In the genomic region with DNA sequence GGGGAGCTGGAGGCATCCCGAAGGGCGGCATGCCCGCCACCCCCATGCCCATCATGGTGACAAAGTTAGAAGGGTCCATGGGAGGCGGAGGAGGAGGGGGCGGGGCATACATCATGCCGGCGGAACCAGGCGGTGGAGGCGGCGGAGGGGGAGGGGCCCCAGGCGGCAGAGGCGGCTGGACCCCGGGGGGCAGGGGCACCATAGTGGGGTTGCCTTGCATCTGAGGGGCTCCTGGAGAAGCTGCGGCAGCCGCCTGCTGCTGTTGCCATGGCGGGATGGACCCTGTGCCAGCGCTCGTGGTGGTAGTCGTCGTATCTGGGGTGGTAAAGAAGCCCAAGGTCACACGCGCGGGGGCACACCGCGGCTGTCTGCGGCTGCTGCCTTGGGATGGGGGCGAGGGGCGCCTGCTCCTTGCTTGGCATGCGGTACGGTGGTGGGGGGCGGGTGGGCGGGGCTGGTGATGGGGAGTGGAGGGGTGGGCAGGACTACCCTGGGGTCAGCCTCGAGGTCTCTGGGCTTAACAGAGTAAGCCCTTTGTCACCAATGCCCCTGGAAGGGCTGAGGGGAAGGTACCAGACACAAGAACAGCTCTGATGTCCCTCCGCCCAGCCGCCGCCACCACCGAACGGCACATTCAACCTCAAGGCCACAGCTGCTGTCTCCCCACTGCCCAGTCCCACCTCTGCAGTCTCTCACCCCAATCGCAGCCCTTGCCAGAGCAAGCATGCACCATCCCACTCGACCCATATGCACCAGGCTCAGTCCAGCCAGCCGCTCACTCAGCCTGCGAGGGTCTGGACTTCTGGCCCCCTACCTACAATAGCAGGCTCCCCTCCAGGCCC, we compare ENCODE assay signal across 1 cellular context.
TF ChIP-seq lines count a peak whose summit lies in the region.

No MANE protein-coding gene starts in this region.

TF ChIP-seq in HepG2, 621 proteins besides CTCF, POLR2A, EP300 and RAD21:
- TF ChIP-seq RBM22 (optimal IDR thresholded peaks at IDR 0.05; ENCODE audit: low read length) = peak; percentile 92
- no peak for TF ChIP-seq ZNF891 (CRISPR knock-in tag; IDR thresholded peaks at IDR 0.05)
- TF ChIP-seq, protein P1, sequence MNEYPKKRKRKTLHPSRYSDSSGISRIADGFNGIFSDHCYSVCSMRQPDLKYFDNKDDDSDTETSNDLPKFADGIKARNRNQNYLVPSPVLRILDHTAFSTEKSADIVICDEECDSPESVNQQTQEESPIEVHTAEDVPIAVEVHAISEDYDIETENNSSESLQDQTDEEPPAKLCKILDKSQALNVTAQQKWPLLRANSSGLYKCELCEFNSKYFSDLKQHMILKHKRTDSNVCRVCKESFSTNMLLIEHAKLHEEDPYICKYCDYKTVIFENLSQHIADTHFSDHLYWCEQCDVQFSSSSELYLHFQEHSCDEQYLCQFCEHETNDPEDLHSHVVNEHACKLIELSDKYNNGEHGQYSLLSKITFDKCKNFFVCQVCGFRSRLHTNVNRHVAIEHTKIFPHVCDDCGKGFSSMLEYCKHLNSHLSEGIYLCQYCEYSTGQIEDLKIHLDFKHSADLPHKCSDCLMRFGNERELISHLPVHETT (CRISPR knock-in tag; conservative IDR thresholded peaks at IDR 0.05) = no peak
- peak; percentile 75 for TF ChIP-seq RBFOX2 (IDR thresholded peaks at IDR 0.05; ENCODE audit: low read depth, low read length)
- TF ChIP-seq TMF1 (CRISPR knock-in tag; IDR thresholded peaks at IDR 0.05; ENCODE audit: low read depth) = no peak
- TF ChIP-seq ZNF558 (CRISPR knock-in tag; IDR thresholded peaks at IDR 0.05; ENCODE audit: borderline replicate concordance) = no peak
- no peak for TF ChIP-seq ETV5 (CRISPR knock-in tag; IDR thresholded peaks at IDR 0.05; ENCODE audit: borderline replicate concordance)
- TF ChIP-seq POLR2G (IDR thresholded peaks at IDR 0.05; ENCODE audit: low read depth, low read length) = 0 out of 2 replicates have a peak, but pooled peaks have one; percentile 37
- TF ChIP-seq, protein P2, sequence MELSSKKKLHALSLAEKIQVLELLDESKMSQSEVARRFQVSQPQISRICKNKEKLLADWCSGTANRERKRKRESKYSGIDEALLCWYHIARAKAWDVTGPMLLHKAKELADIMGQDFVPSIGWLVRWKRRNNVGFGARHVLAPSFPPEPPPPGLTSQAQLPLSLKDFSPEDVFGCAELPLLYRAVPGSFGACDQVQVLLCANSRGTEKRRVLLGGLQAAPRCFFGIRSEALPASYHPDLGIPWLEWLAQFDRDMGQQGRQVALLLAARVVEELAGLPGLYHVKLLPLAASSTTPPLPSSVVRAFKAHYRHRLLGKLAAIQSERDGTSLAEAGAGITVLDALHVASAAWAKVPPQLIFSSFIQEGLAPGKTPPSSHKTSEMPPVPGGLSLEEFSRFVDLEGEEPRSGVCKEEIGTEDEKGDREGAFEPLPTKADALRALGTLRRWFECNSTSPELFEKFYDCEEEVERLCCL (CRISPR knock-in tag; IDR thresholded peaks at IDR 0.05; ENCODE audit: borderline replicate concordance) = no peak
- no peak for TF ChIP-seq ZNF317 (CRISPR knock-in tag; IDR thresholded peaks at IDR 0.05)
- TF ChIP-seq, protein P3, sequence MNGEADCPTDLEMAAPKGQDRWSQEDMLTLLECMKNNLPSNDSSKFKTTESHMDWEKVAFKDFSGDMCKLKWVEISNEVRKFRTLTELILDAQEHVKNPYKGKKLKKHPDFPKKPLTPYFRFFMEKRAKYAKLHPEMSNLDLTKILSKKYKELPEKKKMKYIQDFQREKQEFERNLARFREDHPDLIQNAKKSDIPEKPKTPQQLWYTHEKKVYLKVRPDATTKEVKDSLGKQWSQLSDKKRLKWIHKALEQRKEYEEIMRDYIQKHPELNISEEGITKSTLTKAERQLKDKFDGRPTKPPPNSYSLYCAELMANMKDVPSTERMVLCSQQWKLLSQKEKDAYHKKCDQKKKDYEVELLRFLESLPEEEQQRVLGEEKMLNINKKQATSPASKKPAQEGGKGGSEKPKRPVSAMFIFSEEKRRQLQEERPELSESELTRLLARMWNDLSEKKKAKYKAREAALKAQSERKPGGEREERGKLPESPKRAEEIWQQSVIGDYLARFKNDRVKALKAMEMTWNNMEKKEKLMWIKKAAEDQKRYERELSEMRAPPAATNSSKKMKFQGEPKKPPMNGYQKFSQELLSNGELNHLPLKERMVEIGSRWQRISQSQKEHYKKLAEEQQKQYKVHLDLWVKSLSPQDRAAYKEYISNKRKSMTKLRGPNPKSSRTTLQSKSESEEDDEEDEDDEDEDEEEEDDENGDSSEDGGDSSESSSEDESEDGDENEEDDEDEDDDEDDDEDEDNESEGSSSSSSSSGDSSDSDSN (CRISPR knock-in tag; IDR thresholded peaks at IDR 0.05) = no peak
- TF ChIP-seq MAFF (IDR thresholded peaks at IDR 0.05; ENCODE audit: low read depth, low read length) = no peak
- TF ChIP-seq AGO2 (optimal IDR thresholded peaks at IDR 0.05; ENCODE audit: low read depth, low read length) = peak; percentile 76
- TF ChIP-seq, protein P4, sequence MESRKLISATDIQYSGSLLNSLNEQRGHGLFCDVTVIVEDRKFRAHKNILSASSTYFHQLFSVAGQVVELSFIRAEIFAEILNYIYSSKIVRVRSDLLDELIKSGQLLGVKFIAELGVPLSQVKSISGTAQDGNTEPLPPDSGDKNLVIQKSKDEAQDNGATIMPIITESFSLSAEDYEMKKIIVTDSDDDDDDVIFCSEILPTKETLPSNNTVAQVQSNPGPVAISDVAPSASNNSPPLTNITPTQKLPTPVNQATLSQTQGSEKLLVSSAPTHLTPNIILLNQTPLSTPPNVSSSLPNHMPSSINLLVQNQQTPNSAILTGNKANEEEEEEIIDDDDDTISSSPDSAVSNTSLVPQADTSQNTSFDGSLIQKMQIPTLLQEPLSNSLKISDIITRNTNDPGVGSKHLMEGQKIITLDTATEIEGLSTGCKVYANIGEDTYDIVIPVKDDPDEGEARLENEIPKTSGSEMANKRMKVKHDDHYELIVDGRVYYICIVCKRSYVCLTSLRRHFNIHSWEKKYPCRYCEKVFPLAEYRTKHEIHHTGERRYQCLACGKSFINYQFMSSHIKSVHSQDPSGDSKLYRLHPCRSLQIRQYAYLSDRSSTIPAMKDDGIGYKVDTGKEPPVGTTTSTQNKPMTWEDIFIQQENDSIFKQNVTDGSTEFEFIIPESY (CRISPR knock-in tag; IDR thresholded peaks at IDR 0.05) = peak; percentile 81
- TF ChIP-seq RAD51 (IDR thresholded peaks at IDR 0.05; ENCODE audit: borderline replicate concordance) = no peak
